In genomic region chr5:178207183-178207916, GRCh38 we compare ENCODE assay signal across 8 cellular contexts. TPM values are rescaled to one million over a fixed set of nuclear protein-coding genes. Genes with fewer than 3 reads are reported as not detected.
A peak's percentile ranks its signal among the peaks of the same experiment; 100 is the strongest.
DNase-seq lines count a peak whose midpoint lies in the region; ATAC-seq and TF ChIP-seq lines count a peak whose summit lies in the region.

No MANE protein-coding gene starts in this region.

- no peak for TF ChIP-seq CTCF in HCT116 (IDR thresholded peaks at IDR 0.05 in 2 of 3, conservative IDR thresholded peaks at IDR 0.05 in 1 of 3; ENCODE audit: borderline replicate concordance in 1 of 3, insufficient read depth in 1 of 3, low read depth in 2 of 3, low read length in 2 of 3)
- no peak for TF ChIP-seq CTCF in SK-N-SH (IDR thresholded peaks at IDR 0.05)
- no peak for TF ChIP-seq CTCF in fibroblast of pulmonary artery (IDR thresholded peaks at IDR 0.05; ENCODE audit: low read length, missing control alignments)
- no peak for TF ChIP-seq CTCF in retinal pigment epithelial cell (conservative IDR thresholded peaks at IDR 0.05; ENCODE audit: low read depth, low read length)

- H3K4me3 ChIP-seq in HCT116 (replicated peaks in 1 of 2; ENCODE audit: low read depth in 1 of 2, low read length in 2 of 2) = no peak overlapping the region
- H3K4me3 ChIP-seq in SK-N-SH (ENCODE audit: low read depth in 2 of 2, low read length in 1 of 2) = no peak overlapping the region; a peak in 1 of 4 replicates
- H3K4me3 ChIP-seq in fibroblast of pulmonary artery (replicated peaks; ENCODE audit: low read depth, low read length) = no peak overlapping the region
- peak overlapping the region; percentile 86 for H3K4me3 ChIP-seq in retinal pigment epithelial cell (ENCODE audit: low read length)

- H2AFZ ChIP-seq in HCT116 (ENCODE audit: low read depth, low read length, poor library complexity, severe bottlenecking) (no peak overlapping the region), SK-N-SH (ENCODE audit: low read depth) (no peak overlapping the region)

- H3F3A ChIP-seq in SK-N-SH (replicated peaks; ENCODE audit: insufficient read depth) = peaks cover 7% of the 10 kb centered on the region

- H3K4me1 ChIP-seq in HCT116 (ENCODE audit: control insufficient read depth in 1 of 2, insufficient read depth in 2 of 2, low read length in 2 of 2) = peaks cover 13 to 39% of the 10 kb centered on the region in 2 experiments
- peaks cover 14 to 21% of the 10 kb centered on the region in 2 experiments for H3K4me1 ChIP-seq in SK-N-SH (ENCODE audit: control insufficient read depth in 1 of 2, insufficient read depth in 2 of 2, low read depth in 1 of 2, low read length in 1 of 2)

- WGBS in SK-N-SH (ENCODE audit: low lambda C conversion rate) = 79% methylated on average over 5 of the region's 5 CpGs

- H3K9ac ChIP-seq in HCT116 (ENCODE audit: low read length) (no peak overlapping the region), SK-N-SH (no peak overlapping the region)

- intact Hi-C loops in HCT116 (cut with micrococcal nuclease) = no loop called here

- H3K9me2 ChIP-seq in HCT116 (ENCODE audit: insufficient read depth) = no peaks in the 10 kb centered on the region
- H3K9me2 ChIP-seq in SK-N-SH = no peaks in the 10 kb centered on the region

- TF ChIP-seq EP300 in SK-N-SH (IDR thresholded peaks at IDR 0.05; ENCODE audit: borderline replicate concordance in 1 of 2, low read depth in 1 of 2, low read length in 1 of 2) = no peak

- CTCF ChIA-PET in HCT116 (lab: Charles Lee) = interaction anchor here (2.4 kb wide), 1 partner anchor 10 kb away, joined by 6 read pairs; no protein-coding TSS in a partner anchor
- CTCF ChIA-PET in SK-N-SH (lab: Yijun Ruan, JAX) = interaction anchor here (1.0 to 2.3 kb wide), 3 partner anchors 9 to 131 kb away, joined by 3 to 6 read pairs (median 4); partner anchors contain the start of gene PHYKPL

- H3K36me3 ChIP-seq in HCT116 (ENCODE audit: control insufficient read depth in 1 of 2, insufficient read depth in 2 of 2, low read length in 2 of 2) = peaks cover 53 to 71% of the 10 kb centered on the region in 2 experiments
- peaks cover 45 to 63% of the 10 kb centered on the region in 2 experiments for H3K36me3 ChIP-seq in SK-N-SH (replicated peaks in 1 of 2; ENCODE audit: control insufficient read depth in 1 of 2, insufficient read depth in 2 of 2, low read length in 1 of 2)

- peak overlapping the region; percentile 97; the same call in 1 of the 2 replicates for H3K27ac ChIP-seq in HCT116 (ENCODE audit: low read depth, low read length)
- no peak overlapping the region for H3K27ac ChIP-seq in SK-N-SH (ENCODE audit: low read depth in 2 of 2, low read length in 1 of 2)

- DNase-seq in HCT116 (ENCODE audit: low read depth, low spot score) (no peak), SK-N-SH (no peak), fibroblast of pulmonary artery (ENCODE audit: low read depth) (peak; percentile 83), retinal pigment epithelial cell (ENCODE audit: low read depth) (peak; percentile 60), iPS-NIHi11 (ENCODE audit: low spot score) (no peak), DMS114 treated with DMSO at 0.1 percent for 48 hours (lab: John Stamatoyannopoulos, UW; ENCODE audit: unreplicated experiment) (no peak), Ammon's horn (ENCODE audit: low spot score) (no peak)

- peaks cover 57% of the 10 kb centered on the region for H4K20me1 ChIP-seq in HCT116 (ENCODE audit: insufficient read depth)
- peaks cover 71% of the 10 kb centered on the region for H4K20me1 ChIP-seq in SK-N-SH (ENCODE audit: insufficient read depth)

- TF ChIP-seq RAD21 in HCT116 (IDR thresholded peaks at IDR 0.05; ENCODE audit: low read depth) (no peak), SK-N-SH (IDR thresholded peaks at IDR 0.05; ENCODE audit: low read length) (no peak)

- no peak for ATAC-seq in HCT116
- no peak for ATAC-seq in GM18517 (IDR thresholded peaks at IDR 0.05; ENCODE audit: unreplicated experiment)

- POLR2A ChIA-PET in HCT116 (lab: Charles Lee) = interaction anchor here (1.2 kb wide), 1 partner anchor 10 kb away, joined by 3 read pairs; no protein-coding TSS in a partner anchor
- POLR2A ChIA-PET in SK-N-SH (lab: Yijun Ruan, JAX) = interaction anchor here (0.8 to 1.1 kb wide), 2 partner anchors 19 to 25 kb away, joined by 3 to 4 read pairs; partner anchors contain the start of gene PHYKPL

- no TSS peak for BruUV-seq in HCT116 (replicated peaks; lab: Mats Ljungman, UMichigan)

- peak overlapping the region; percentile 94 for H3K4me2 ChIP-seq in HCT116 (ENCODE audit: low read length)
- H3K4me2 ChIP-seq in SK-N-SH = peak overlapping the region; percentile 94

- H3K79me2 ChIP-seq in HCT116 (ENCODE audit: insufficient read depth, low read length) = peaks cover 82% of the 10 kb centered on the region
- peaks cover 88% of the 10 kb centered on the region for H3K79me2 ChIP-seq in SK-N-SH (ENCODE audit: insufficient read depth)

- no peaks in the 10 kb centered on the region for H3K9me3 ChIP-seq in HCT116 (ENCODE audit: control insufficient read depth in 1 of 2, insufficient read depth in 1 of 2, low read depth in 1 of 2, low read length in 2 of 2)
- H3K9me3 ChIP-seq in SK-N-SH = no peaks in the 10 kb centered on the region

- H3K27me3 ChIP-seq in HCT116 (ENCODE audit: insufficient read depth, low read length) (no peaks in the 10 kb centered on the region), SK-N-SH (ENCODE audit: insufficient read depth) (no peaks in the 10 kb centered on the region)

- no peak for TF ChIP-seq POLR2A in HCT116 (IDR thresholded peaks at IDR 0.05; ENCODE audit: borderline replicate concordance, extremely low read depth, insufficient read depth, insufficient read length)

- RAD21 ChIA-PET in HCT116 (lab: Charles Lee; ENCODE audit: low non-redundant PET in 1 of 2, low total read pairs in 2 of 2, uncharacterized antibody in 2 of 2, unreplicated experiment in 2 of 2) = no interaction called here

TF ChIP-seq in HCT116, 20 proteins besides CTCF, POLR2A, EP300 and RAD21:
- TF ChIP-seq SRF (IDR thresholded peaks at IDR 0.05; ENCODE audit: low read depth) = no peak
- peak; percentile 17; the same call in 1 of the 2 replicates for TF ChIP-seq POLR2AphosphoS5 (IDR thresholded peaks at IDR 0.05; ENCODE audit: low read depth, low read length)

TF ChIP-seq in SK-N-SH, 30 proteins besides CTCF, POLR2A, EP300 and RAD21:
- peak; percentile 54 for TF ChIP-seq POLR2AphosphoS5 (IDR thresholded peaks at IDR 0.05; ENCODE audit: low read depth, low read length)
- no peak for TF ChIP-seq SMC3 (IDR thresholded peaks at IDR 0.05; ENCODE audit: low read depth, low read length)
TF ChIP-seq in SK-N-SH: peak in this region for 1.

RNA-seq across cellular contexts. Expression of gene HNRNPAB, which starts 3.0 kb away (rescaled TPM):
- total RNA-seq in HCT116 (2021; ENCODE audit: unreplicated experiment) = 273 TPM
- 95.5 and 118 TPM in 2 replicates for polyA plus RNA-seq in HCT116 (2012)
- polyA plus RNA-seq in SK-N-SH (2012; rRNA removed) = 157 and 164 TPM in 2 replicates
- 179 and 207 TPM in 2 replicates for polyA plus RNA-seq in SK-N-SH (2012; cell fraction: cytosol; rRNA removed)
- polyA plus RNA-seq in SK-N-SH (2012; cell fraction: nucleus; rRNA removed) = 80.9 and 111 TPM in 2 replicates

RNA-seq across cellular contexts. Expression of gene GMCL2, which starts 20.2 kb away (rescaled TPM):
- not detected for total RNA-seq in HCT116 (2021; ENCODE audit: unreplicated experiment)
- polyA plus RNA-seq in HCT116 (2012) = not detected in 2 replicates
- not detected in 2 replicates for polyA plus RNA-seq in SK-N-SH (2012; rRNA removed)
- polyA plus RNA-seq in SK-N-SH (2012; cell fraction: cytosol; rRNA removed) = 0.01 TPM in 2 replicates
- polyA plus RNA-seq in SK-N-SH (2012; cell fraction: nucleus; rRNA removed) = not detected in 2 replicates

RNA-seq across cellular contexts. Expression of gene PHYKPL, which starts 25.3 kb away (rescaled TPM):
- total RNA-seq in HCT116 (2021; ENCODE audit: unreplicated experiment) = 57.8 TPM
- polyA plus RNA-seq in HCT116 (2012) = 40.9 and 42.3 TPM in 2 replicates
- polyA plus RNA-seq in SK-N-SH (2012; rRNA removed) = 46.8 and 61.3 TPM in 2 replicates
- polyA plus RNA-seq in SK-N-SH (2012; cell fraction: cytosol; rRNA removed) = 18.4 and 23.3 TPM in 2 replicates
- 262 and 272 TPM in 2 replicates for polyA plus RNA-seq in SK-N-SH (2012; cell fraction: nucleus; rRNA removed)

RNA-seq across cellular contexts. Expression of gene NHP2, which starts 53.7 kb away (rescaled TPM):
- 260 TPM for total RNA-seq in HCT116 (2021; ENCODE audit: unreplicated experiment)
- polyA plus RNA-seq in HCT116 (2012) = 256 and 304 TPM in 2 replicates
- polyA plus RNA-seq in SK-N-SH (2012; rRNA removed) = 313 and 455 TPM in 2 replicates
- polyA plus RNA-seq in SK-N-SH (2012; cell fraction: cytosol; rRNA removed) = 325 and 409 TPM in 2 replicates
- 134 and 156 TPM in 2 replicates for polyA plus RNA-seq in SK-N-SH (2012; cell fraction: nucleus; rRNA removed)

Comparison
In these comparisons a context has a peak if more than half of its experiments do, and no peak if none do; other contexts are left out.
1. DNase-seq: peak in fibroblast of pulmonary artery (single experiment) and retinal pigment epithelial cell (single experiment); none in HCT116 (single experiment), SK-N-SH (single experiment), iPS-NIHi11 (single experiment), DMS114 treated with DMSO at 0.1 percent for 48 hours (single experiment) and Ammon's horn (single experiment).
2. Of the 11 proteins assayed by ChIP-seq in both SK-N-SH and HCT116: peak only in SK-N-SH: none; only in HCT116: none; in both: POLR2AphosphoS5; in neither: 10.